1 cellular context compared by ENCODE assay signal in genomic region chr1:234406871-234407270, GRCh38.
TF ChIP-seq lines count a peak whose summit lies in the region.

No MANE protein-coding gene starts in this region.

TF ChIP-seq in K562, 482 proteins besides CTCF, POLR2A, EP300 and RAD21 (continued from another document and continues in another):
- TF ChIP-seq UBTF (IDR thresholded peaks at IDR 0.05; ENCODE audit: borderline replicate concordance in 1 of 2, low read depth in 2 of 2, low read length in 2 of 2) (no peak), HEY1 (CRISPR knock-in tag; IDR thresholded peaks at IDR 0.05; ENCODE audit: borderline replicate concordance) (no peak), FOXJ2 (tag; IDR thresholded peaks at IDR 0.05) (no peak), GABPB1 (CRISPR knock-in tag; IDR thresholded peaks at IDR 0.05) (no peak), KDM1A (IDR thresholded peaks at IDR 0.05) (peak; percentile 51 to 60; a peak in 3 of 4 replicates), GABPB2 (CRISPR knock-in tag; conservative IDR thresholded peaks at IDR 0.05) (no peak), BDP1 (IDR thresholded peaks at IDR 0.05; ENCODE audit: insufficient read depth, insufficient read length) (no peak), BRCA1 (IDR thresholded peaks at IDR 0.05) (no peak), BRCA1 (CRISPR knock-in tag; IDR thresholded peaks at IDR 0.05) (no peak), TCF3 (CRISPR knock-in tag; IDR thresholded peaks at IDR 0.05) (peak; percentile 70), SMARCA5 (IDR thresholded peaks at IDR 0.05) (no peak), RBM14 (IDR thresholded peaks at IDR 0.05; ENCODE audit: borderline replicate concordance, insufficient read depth, low read depth, low read length) (no peak), ZNF197 (CRISPR knock-in tag; IDR thresholded peaks at IDR 0.05; ENCODE audit: low read depth) (no peak), OTX1 (CRISPR knock-in tag; IDR thresholded peaks at IDR 0.05) (no peak), ZMIZ1 (IDR thresholded peaks at IDR 0.05; ENCODE audit: low read depth in 2 of 2, low read length in 2 of 2) (no peak), ZFX (CRISPR knock-in tag; IDR thresholded peaks at IDR 0.05) (no peak), BRF1 (IDR thresholded peaks at IDR 0.05; ENCODE audit: borderline replicate concordance, extremely low read depth, insufficient read length) (no peak), MTF1 (CRISPR knock-in tag; IDR thresholded peaks at IDR 0.05; ENCODE audit: borderline replicate concordance) (no peak), FOSL1 (tag; conservative IDR thresholded peaks at IDR 0.05) (peak; percentile 45), ZNF280A (IDR thresholded peaks at IDR 0.05; ENCODE audit: low read depth, partially characterized antibody) (no peak), SMC3 (conservative IDR thresholded peaks at IDR 0.05; ENCODE audit: insufficient read depth, low read depth, low read length) (no peak), RBM25 (IDR thresholded peaks at IDR 0.05; ENCODE audit: low read depth, low read length, severe bottlenecking) (no peak), RBM34 (IDR thresholded peaks at IDR 0.05; ENCODE audit: borderline replicate concordance, insufficient read depth, low read length) (no peak), HDAC2 (IDR thresholded peaks at IDR 0.05) (0 out of 2 replicates have a peak, but pooled peaks have one; percentile 18), ZSCAN32 (CRISPR knock-in tag; IDR thresholded peaks at IDR 0.05) (no peak), ZNF232 (CRISPR knock-in tag; IDR thresholded peaks at IDR 0.05) (no peak), CHCHD3 (CRISPR knock-in tag; IDR thresholded peaks at IDR 0.05) (no peak), KLF13 (tag; IDR thresholded peaks at IDR 0.05; ENCODE audit: borderline replicate concordance, low read depth) (no peak), ARID1B (IDR thresholded peaks at IDR 0.05) (peak; percentile 55), PHF21A (IDR thresholded peaks at IDR 0.05; ENCODE audit: borderline replicate concordance, low read depth) (no peak), PATZ1 (CRISPR knock-in tag; IDR thresholded peaks at IDR 0.05; ENCODE audit: borderline replicate concordance) (no peak), RBM17 (IDR thresholded peaks at IDR 0.05; ENCODE audit: borderline replicate concordance, low read depth, low read length) (no peak), MTA2 (IDR thresholded peaks at IDR 0.05; ENCODE audit: low read depth) (no peak), KDM4B (IDR thresholded peaks at IDR 0.05; ENCODE audit: borderline replicate concordance in 2 of 2, low read depth in 1 of 2) (no peak), TAL1 (IDR thresholded peaks at IDR 0.05) (peak; percentile 55), ZFP91 (CRISPR knock-in tag; IDR thresholded peaks at IDR 0.05) (no peak), RFX7 (CRISPR knock-in tag; IDR thresholded peaks at IDR 0.05) (no peak), ETS2 (tag; IDR thresholded peaks at IDR 0.05; ENCODE audit: borderline replicate concordance, poor library complexity, severe bottlenecking) (no peak), RUNX1 (IDR thresholded peaks at IDR 0.05; ENCODE audit: low read depth) (no peak), BRD4 (IDR thresholded peaks at IDR 0.05) (no peak), NONO (IDR thresholded peaks at IDR 0.05; ENCODE audit: low read depth in 2 of 2, low read length in 1 of 2) (no peak), U2AF1 (optimal IDR thresholded peaks at IDR 0.05; ENCODE audit: low read depth, low read length) (no peak), ZNF24 (IDR thresholded peaks at IDR 0.05) (no peak), ZNF436 (CRISPR knock-in tag; IDR thresholded peaks at IDR 0.05) (no peak), EWSR1 (IDR thresholded peaks at IDR 0.05; ENCODE audit: borderline replicate concordance, low read depth, partially characterized antibody) (no peak), ZBTB2 (IDR thresholded peaks at IDR 0.05) (no peak), CBX5 (IDR thresholded peaks at IDR 0.05; ENCODE audit: borderline replicate concordance, low read depth) (no peak), NFE2L1 (tag; IDR thresholded peaks at IDR 0.05; ENCODE audit: borderline replicate concordance, low read depth) (no peak), NFE2 (IDR thresholded peaks at IDR 0.05; ENCODE audit: low read depth) (no peak), MBD1 (CRISPR knock-in tag; IDR thresholded peaks at IDR 0.05) (no peak), E2F3 (CRISPR knock-in tag; IDR thresholded peaks at IDR 0.05) (no peak), ZNF3 (CRISPR knock-in tag; IDR thresholded peaks at IDR 0.05) (no peak), FOXP1 (CRISPR knock-in tag; IDR thresholded peaks at IDR 0.05) (no peak), ZBTB12 (CRISPR knock-in tag; IDR thresholded peaks at IDR 0.05) (no peak), ZNF277 (CRISPR knock-in tag; IDR thresholded peaks at IDR 0.05; ENCODE audit: borderline replicate concordance) (no peak), MEIS2 (IDR thresholded peaks at IDR 0.05; ENCODE audit: partially characterized antibody) (peak; percentile 55), HLTF (IDR thresholded peaks at IDR 0.05) (no peak), ZNF586 (CRISPR knock-in tag; conservative IDR thresholded peaks at IDR 0.05) (no peak), ELF2 (CRISPR knock-in tag; IDR thresholded peaks at IDR 0.05) (no peak)
